ENCODE assay signal across 8 cellular contexts in genomic region chr11:74783241-74783871, GRCh38. TPM values are rescaled to one million over a fixed set of nuclear protein-coding genes. Genes with fewer than 3 reads are reported as not detected.
DNase-seq lines count a peak whose midpoint lies in the region; ATAC-seq lines count a peak whose summit lies in the region.

No MANE protein-coding gene starts in this region.

- intact Hi-C loops in posterior vena cava (cut with DNase I): no loop called here

- peak; percentile 86 for DNase-seq in A172 (ENCODE audit: low spot score)
- DNase-seq in SKM-1 treated with dmso at 0.1 percent for 144 hours (lab: John Stamatoyannopoulos, UW; ENCODE audit: unreplicated experiment): peak; percentile 94
- DNase-seq in globus pallidus (ENCODE audit: low spot score): peak; percentile 61
- DNase-seq in mesenteric fat pad (ENCODE audit: low spot score): no peak
- DNase-seq in posterior vena cava (ENCODE audit: low spot score): no peak
- no peak for DNase-seq in HUDEP-2 (lab: John Stamatoyannopoulos, UW; ENCODE audit: unreplicated experiment in 76 of 76)

- ATAC-seq in GM18517 (IDR thresholded peaks at IDR 0.05; ENCODE audit: unreplicated experiment): peak; percentile 74
- peak; percentile 79 for ATAC-seq in HG03135 (IDR thresholded peaks at IDR 0.05; ENCODE audit: unreplicated experiment)

RNA-seq across cellular contexts. Expression of gene RNF169, which starts 34.7 kb away (rescaled TPM):
- total RNA-seq in A172 (2014; rRNA removed; shearing (Covaris generic)): 23.2 and 28.6 TPM in 2 replicates
- total RNA-seq in mesenteric fat pad (13.6 TPM), posterior vena cava (10 to 100 TPM; 14.7 to 19.8 TPM)

RNA-seq across cellular contexts. Expression of gene CHRDL2, which starts 52.1 kb away (rescaled TPM):
- not detected in 2 replicates for total RNA-seq in A172 (2014; rRNA removed; shearing (Covaris generic))
- total RNA-seq in mesenteric fat pad: 0.67 TPM
- total RNA-seq in posterior vena cava: 10 to 100 TPM; 10.6 to 31.9 TPM

Comparison
In these comparisons a context has a peak if more than half of its experiments do, and no peak if none do; other contexts are left out.
1. DNase-seq: peak in A172 (single experiment), SKM-1 treated with dmso at 0.1 percent for 144 hours (single experiment) and globus pallidus (single experiment); none in mesenteric fat pad (single experiment), posterior vena cava (single experiment) and HUDEP-2 (0 of 76).